ENCODE assay signal across 8 cellular contexts in the genomic region with DNA sequence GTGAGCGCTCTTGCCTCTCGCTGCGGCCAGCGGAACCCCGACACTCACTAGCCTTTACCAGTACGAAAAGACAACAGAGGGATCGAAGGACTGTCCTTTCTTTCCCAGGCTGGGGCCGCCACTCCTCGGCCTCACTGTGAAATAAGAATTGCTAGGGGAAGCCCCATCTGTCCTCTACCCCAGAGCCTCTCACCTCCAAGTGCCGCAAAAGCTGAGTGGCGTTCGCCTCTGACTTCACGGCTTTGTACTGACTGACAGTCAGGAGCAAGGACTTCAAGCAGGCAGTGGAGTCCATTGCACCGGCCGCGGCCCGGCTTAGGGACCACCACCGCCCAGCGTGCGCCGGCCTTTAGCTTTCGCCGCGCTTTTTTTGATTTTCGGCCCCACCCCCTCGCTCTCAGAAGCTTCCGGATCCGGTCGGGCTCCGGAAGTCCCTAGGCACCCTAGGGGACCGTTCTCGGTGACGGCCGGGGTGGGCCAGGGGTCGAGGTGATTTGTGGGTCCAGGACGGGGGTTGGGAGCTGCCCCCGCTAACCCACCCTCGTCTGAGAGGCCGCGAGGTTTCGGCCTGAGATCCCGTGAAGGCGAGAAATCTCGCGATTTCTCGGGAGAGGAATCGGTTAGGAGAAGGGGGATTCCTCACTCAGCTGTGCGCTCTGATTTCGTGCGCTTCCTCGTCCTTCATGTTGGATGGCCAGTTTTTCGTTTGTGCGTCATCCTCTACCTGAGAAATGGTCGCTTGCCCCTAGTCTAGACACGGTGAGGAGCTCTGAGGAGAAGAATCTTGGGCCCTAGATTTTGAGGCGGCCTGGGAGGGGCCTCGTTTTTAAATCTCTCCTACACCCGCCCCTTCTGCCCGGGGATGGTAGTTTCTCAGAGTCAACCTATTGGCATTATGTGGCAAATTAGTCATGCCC. TPM values are rescaled to one million over a fixed set of nuclear protein-coding genes. Genes with fewer than 3 reads are reported as not detected.
DNase-seq lines count a peak whose midpoint lies in the region; ATAC-seq, FAIRE-seq and TF ChIP-seq lines count a peak whose summit lies in the region.

A gene (minus strand): TSS at position 358 of the 917 bp plus-strand sequence. CDS start 63 bp downstream, at position 295.
A gene with protein sequence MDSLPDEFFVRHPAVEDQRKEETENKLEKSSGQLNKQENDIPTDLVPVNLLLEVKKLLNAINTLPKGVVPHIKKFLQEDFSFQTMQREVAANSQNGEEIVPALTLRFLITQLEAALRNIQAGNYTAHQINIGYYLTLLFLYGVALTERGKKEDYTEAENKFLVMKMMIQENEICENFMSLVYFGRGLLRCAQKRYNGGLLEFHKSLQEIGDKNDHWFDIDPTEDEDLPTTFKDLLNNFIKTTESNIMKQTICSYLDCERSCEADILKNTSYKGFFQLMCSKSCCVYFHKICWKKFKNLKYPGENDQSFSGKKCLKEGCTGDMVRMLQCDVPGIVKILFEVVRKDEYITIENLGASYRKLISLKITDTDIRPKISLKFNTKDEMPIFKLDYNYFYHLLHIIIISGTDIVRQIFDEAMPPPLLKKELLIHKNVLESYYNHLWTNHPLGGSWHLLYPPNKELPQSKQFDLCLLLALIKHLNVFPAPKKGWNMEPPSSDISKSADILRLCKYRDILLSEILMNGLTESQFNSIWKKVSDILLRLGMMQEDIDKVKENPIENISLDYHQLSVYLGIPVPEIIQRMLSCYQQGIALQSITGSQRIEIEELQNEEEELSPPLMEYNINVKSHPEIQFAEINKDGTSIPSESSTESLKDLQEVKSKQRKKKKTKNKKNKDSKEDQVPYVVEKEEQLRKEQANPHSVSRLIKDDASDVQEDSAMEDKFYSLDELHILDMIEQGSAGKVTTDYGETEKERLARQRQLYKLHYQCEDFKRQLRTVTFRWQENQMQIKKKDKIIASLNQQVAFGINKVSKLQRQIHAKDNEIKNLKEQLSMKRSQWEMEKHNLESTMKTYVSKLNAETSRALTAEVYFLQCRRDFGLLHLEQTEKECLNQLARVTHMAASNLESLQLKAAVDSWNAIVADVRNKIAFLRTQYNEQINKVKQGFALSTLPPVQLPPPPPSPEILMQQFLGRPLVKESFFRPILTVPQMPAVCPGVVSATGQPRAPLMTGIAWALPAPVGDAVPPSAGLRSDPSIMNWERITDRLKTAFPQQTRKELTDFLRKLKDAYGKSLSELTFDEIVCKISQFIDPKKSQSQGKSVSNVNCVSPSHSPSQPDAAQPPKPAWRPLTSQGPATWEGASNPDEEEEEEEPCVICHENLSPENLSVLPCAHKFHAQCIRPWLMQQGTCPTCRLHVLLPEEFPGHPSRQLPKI (plus strand): TSS at position 642 of the 917 bp plus-strand sequence. CDS start 15,685 bp downstream, outside the sequence.

- no peak within 1 kb of the TSS for H2BK15ac ChIP-seq in H1 (ENCODE audit: low read length)

- peak within 1 kb of the TSS; percentile 93 to 99 (median 98) for H3K9ac ChIP-seq in H1 (replicated peaks in 1 of 4; ENCODE audit: extremely low read depth in 1 of 4, low read depth in 3 of 4, low read length in 3 of 4)

- H4K5ac ChIP-seq in H1 (ENCODE audit: insufficient read length, low read depth, low read length): peak within 1 kb of the TSS; percentile 100

- peak within 1 kb of the TSS; percentile 99 for H3K27ac Mint-ChIP-seq in activated CD8-positive, alpha-beta memory T cell treated with anti-CD3 and anti-CD28 coated beads, Interleukin-2, amount 10 ng/mL, durations not matched to agents 7 days and 5 days
- peak within 1 kb of the TSS; percentile 100 for H3K27ac Mint-ChIP-seq in memory B cell

- no peaks in the 10 kb centered on the region for H3K27me3 Mint-ChIP-seq in activated CD8-positive, alpha-beta memory T cell treated with anti-CD3 and anti-CD28 coated beads, Interleukin-2, amount 10 ng/mL, durations not matched to agents 7 days and 5 days
- no peaks in the 10 kb centered on the region for H3K27me3 Mint-ChIP-seq in memory B cell

- peak; percentile 96 to 98 for TF ChIP-seq POLR2A in H1 (IDR thresholded peaks at IDR 0.05; ENCODE audit: control extremely low read depth in 1 of 2, low read depth in 2 of 2, low read length in 2 of 2)

- POLR2A ChIA-PET in H1 (lab: Charles Lee; ENCODE audit: partially characterized antibody): interaction anchor here (0.5 to 3.7 kb wide), 18 partner anchors 9 to 173 kb away, joined by 3 to 25 read pairs (median 4); no protein-coding TSS in a partner anchor

- H2BK20ac ChIP-seq in H1 (ENCODE audit: low read length): no peak within 1 kb of the TSS

- peaks cover 14 to 89% of the 10 kb centered on the region in 2 experiments for H3K79me2 ChIP-seq in H1 (ENCODE audit: control insufficient read depth in 1 of 2, insufficient read depth in 2 of 2, low read length in 2 of 2)

- peaks cover 0 to 7% (median 2%) of the 10 kb centered on the region in 4 experiments; a peak in 2 of 7 replicates for H3K4me1 ChIP-seq in H1 (replicated peaks in 1 of 4; ENCODE audit: control insufficient read depth in 3 of 4, insufficient read depth in 4 of 4, low read length in 3 of 4)

- H3K56ac ChIP-seq in H1 (replicated peaks; ENCODE audit: insufficient read length, low read depth, low read length): peak within 1 kb of the TSS; percentile 90

- no peak within 1 kb of the TSS for H2AK5ac ChIP-seq in H1 (ENCODE audit: low read depth, low read length)

- peak within 1 kb of the TSS; percentile 97; the same call in 1 of the 2 replicates for H4K8ac ChIP-seq in H1 (ENCODE audit: extremely low read depth, insufficient read depth, low read length)

- no peak for TF ChIP-seq RAD21 in H1 (IDR thresholded peaks at IDR 0.05 in 1 of 2, conservative IDR thresholded peaks at IDR 0.05 in 1 of 2; ENCODE audit: low read depth in 2 of 2, low read length in 2 of 2)

- peak within 1 kb of the TSS; percentile 89 for H2AFZ ChIP-seq in H1 (ENCODE audit: low read length)

- H3K36me3 Mint-ChIP-seq in activated CD8-positive, alpha-beta memory T cell treated with anti-CD3 and anti-CD28 coated beads, Interleukin-2, amount 10 ng/mL, durations not matched to agents 7 days and 5 days: peaks cover 23% of the 10 kb centered on the region
- H3K36me3 Mint-ChIP-seq in memory B cell: no peaks in the 10 kb centered on the region

- H4K91ac ChIP-seq in H1 (replicated peaks; ENCODE audit: insufficient read length, low read length): peak within 1 kb of the TSS; percentile 89

- H3K27ac ChIP-seq in H1 (ENCODE audit: low read depth, low read length): peak within 1 kb of the TSS; percentile 96

- no peaks in the 10 kb centered on the region for H3K23me2 ChIP-seq in H1 (ENCODE audit: low read depth, low read length)

- WGBS in H1 (ENCODE audit: extremely low coverage in 1 of 2, insufficient coverage in 1 of 2, insufficient read length in 1 of 2, insufficient replicate concordance in 2 of 2, low coverage in 1 of 2, low lambda C conversion rate in 2 of 2, missing lambda C conversion rate in 1 of 2), 2 experiments: 1% methylated on average over 59 of the region's 59 CpGs; no CpG with 5 or more reads in 1 of the 2 experiments

- peak within 1 kb of the TSS; percentile 73 to 82 for H3K4me2 ChIP-seq in H1 (ENCODE audit: insufficient read depth in 1 of 2, low read depth in 2 of 2, low read length in 2 of 2)

- H3K4me1 Mint-ChIP-seq in activated CD8-positive, alpha-beta memory T cell treated with anti-CD3 and anti-CD28 coated beads, Interleukin-2, amount 10 ng/mL, durations not matched to agents 7 days and 5 days: peaks cover 52% of the 10 kb centered on the region
- peaks cover 19% of the 10 kb centered on the region for H3K4me1 Mint-ChIP-seq in memory B cell

- in situ Hi-C loops in Caki2 (cut with HindIII; ENCODE audit: low pct_unique_long_range_greater_than_20kb, low sequenced_read_pairs): no loop called here

- no peak within 1 kb of the TSS for H3K14ac ChIP-seq in H1 (ENCODE audit: insufficient read length)

- H3K27me3 ChIP-seq in H1 (replicated peaks in 1 of 4; ENCODE audit: control insufficient read depth in 3 of 4, extremely low read depth in 1 of 4, insufficient read depth in 3 of 4, low read length in 3 of 4): no peaks in the 10 kb centered on the region

- H3K4me3 Mint-ChIP-seq in activated CD8-positive, alpha-beta memory T cell treated with anti-CD3 and anti-CD28 coated beads, Interleukin-2, amount 10 ng/mL, durations not matched to agents 7 days and 5 days: peak within 1 kb of the TSS; percentile 86
- H3K4me3 Mint-ChIP-seq in memory B cell: peak within 1 kb of the TSS; percentile 95

- H2BK5ac ChIP-seq in H1 (ENCODE audit: low read depth, low read length): peak within 1 kb of the TSS; percentile 97

- CTCF ChIA-PET in activated CD8-positive, alpha-beta memory T cell treated with anti-CD3 and anti-CD28 coated beads, Interleukin-2, amount 10 ng/mL, durations not matched to agents 7 days and 5 days (lab: Charles Lee): interaction anchor here (1.0 to 3.6 kb wide), 8 partner anchors 10 to 326 kb away, joined by 3 to 39 read pairs (median 6); no protein-coding TSS in a partner anchor
- CTCF ChIA-PET in H1 (lab: Charles Lee; ENCODE audit: partially characterized antibody): interaction anchor here (1.3 to 3.0 kb wide), 3 partner anchors 12 to 75 kb away, joined by 3 to 16 read pairs (median 3); no protein-coding TSS in a partner anchor

- H2BK12ac ChIP-seq in H1 (ENCODE audit: low read depth, low read length): peak within 1 kb of the TSS; percentile 75; the same call in 1 of the 2 replicates

- DNase-seq in Caki2 (ENCODE audit: low read depth) (peak; percentile 92), HUDEP-2 (lab: John Stamatoyannopoulos, UW; ENCODE audit: unreplicated experiment in 76 of 76) (peak in 75 of 76 experiments; percentile 14 to 87 (median 71)), NOMO-1 treated with dmso at 0.1 percent for 144 hours (lab: John Stamatoyannopoulos, UW; ENCODE audit: unreplicated experiment) (peak; percentile 74), H1 (ENCODE audit: low read depth in 1 of 2, low spot score in 2 of 2) (peak; percentile 93 to 94), memory B cell (ENCODE audit: low spot score in 2 of 2) (peak; percentile 90 to 91)
- peak; percentile 95 for DNase-seq in activated CD8-positive, alpha-beta memory T cell treated with anti-CD3 and anti-CD28 coated beads, Interleukin-2, amount 10 ng/mL, durations not matched to agents 7 days and 5 days
- DNase-seq in stimulated activated CD8-positive, alpha-beta memory T cell treated with anti-CD3 and anti-CD28 coated beads, Interleukin-12 subunit alpha, Interleukin-12 subunit beta, amount 100 ng/mL, for 1 hour (ENCODE audit: low read depth): peak; percentile 58

- peak within 1 kb of the TSS; percentile 89 to 96 (median 92) for H3K4me3 ChIP-seq in H1 (ENCODE audit: extremely low read depth in 1 of 4, insufficient read depth in 2 of 4, low read depth in 3 of 4, low read length in 4 of 4)

- no peaks in the 10 kb centered on the region; the same call in none of the 2 replicates for H3K79me1 ChIP-seq in H1 (ENCODE audit: low read depth, low read length)

- no peaks in the 10 kb centered on the region for H3K9me3 ChIP-seq in H1 (ENCODE audit: insufficient read depth in 2 of 2, low read depth in 1 of 2, low read length in 1 of 2)

- no peaks in the 10 kb centered on the region for H4K20me1 ChIP-seq in H1 (replicated peaks in 1 of 2; ENCODE audit: control insufficient read depth in 1 of 2, insufficient read depth in 2 of 2, low read length in 2 of 2)

- H3K23ac ChIP-seq in H1 (ENCODE audit: insufficient read length): peak within 1 kb of the TSS; percentile 36

- H3K9me3 Mint-ChIP-seq in activated CD8-positive, alpha-beta memory T cell treated with anti-CD3 and anti-CD28 coated beads, Interleukin-2, amount 10 ng/mL, durations not matched to agents 7 days and 5 days (ENCODE audit: low read depth): no peaks in the 10 kb centered on the region
- no peaks in the 10 kb centered on the region for H3K9me3 Mint-ChIP-seq in memory B cell

- H2BK120ac ChIP-seq in H1 (replicated peaks; ENCODE audit: low read depth, low read length): no peak within 1 kb of the TSS

- ATAC-seq in GM21390 (IDR thresholded peaks at IDR 0.05; ENCODE audit: unreplicated experiment) (peak; percentile 92), memory B cell (ENCODE audit: low read depth) (peak; percentile 81)
- peak; percentile 89 for ATAC-seq in activated CD8-positive, alpha-beta memory T cell treated with anti-CD3 and anti-CD28 coated beads, Interleukin-2, amount 10 ng/mL, durations not matched to agents 7 days and 5 days

- FAIRE-seq in H1 (lab: Jason Lieb, UNC): peak; percentile 63

- peak within 1 kb of the TSS; percentile 99 for H3K18ac ChIP-seq in H1 (ENCODE audit: extremely low read depth, low read length)

- TF ChIP-seq CTCF in H1 (IDR thresholded peaks at IDR 0.05; ENCODE audit: control extremely low read depth in 1 of 3, insufficient read depth in 1 of 3, low read depth in 1 of 3, low read length in 3 of 3): no peak

- peak within 1 kb of the TSS; percentile 96 for H3K4ac ChIP-seq in H1 (replicated peaks; ENCODE audit: insufficient read length, low read depth, low read length)

- TF ChIP-seq EP300 in H1 (IDR thresholded peaks at IDR 0.05; ENCODE audit: borderline replicate concordance in 1 of 2, low read depth in 2 of 2, low read length in 2 of 2): no peak

- H3K36me3 ChIP-seq in H1 (ENCODE audit: control insufficient read depth in 2 of 4, insufficient read depth in 4 of 4, low read length in 3 of 4): peaks cover 0 to 9% (median 2%) of the 10 kb centered on the region in 4 experiments; a peak in 2 of 8 replicates

RNA-seq across cellular contexts. Expression of the first gene that starts in this region (rescaled TPM):
- total RNA-seq in Caki2 (2014; rRNA removed; shearing (Covaris generic); ENCODE audit: low replicate concordance): 13.2 and 16.7 TPM in 2 replicates
- total RNA-seq in activated CD8-positive, alpha-beta memory T cell treated with anti-CD3 and anti-CD28 coated beads, Interleukin-2, amount 10 ng/mL, durations not matched to agents 7 days and 5 days: 10 to 100 TPM; 66.6 to 71.3 TPM
- total RNA-seq in H1 (2021; fragmentation: NEBNext Ultra II Directional; extraction: Animal tissue kit (Norgen Biotek cat#: 25700)): 38.0 and 39.6 TPM in 2 replicates
- 11.2 and 11.9 TPM in 2 replicates for polyA plus RNA-seq in H1 (2011; rRNA removed)
- 16.1 TPM for polyA plus RNA-seq in H1 (2011; cell fraction: cytosol; rRNA removed)
- 174 TPM for polyA plus RNA-seq in H1 (2011; cell fraction: nucleus; rRNA removed)
- 17.8 to 29.8 TPM (median 26.8 TPM) in 4 replicates for polyA plus RNA-seq in H1 (2012, experiment 1 of 2)
- 1.4 TPM for polyA plus RNA-seq in H1 (2012, experiment 2 of 2)
- 33.4 TPM for polyA plus RNA-seq in H1 (2013, experiment 1 of 2)
- polyA plus RNA-seq in H1 (2013, experiment 2 of 2): 32.1 TPM
- 160 and 208 TPM in 2 replicates for polyA minus RNA-seq in H1 (2011; rRNA and poly(A)+ RNA removed)
- 23.3 TPM for polyA minus RNA-seq in H1 (2011; cell fraction: cytosol; rRNA and poly(A)+ RNA removed)
- 142 TPM for polyA minus RNA-seq in H1 (2011; cell fraction: nucleus; rRNA and poly(A)+ RNA removed)

RNA-seq across cellular contexts. Expression of the second gene that starts in this region (rescaled TPM):
- total RNA-seq in Caki2 (2014; rRNA removed; shearing (Covaris generic); ENCODE audit: low replicate concordance): 3.0 and 6.0 TPM in 2 replicates
- 10 to 100 TPM; 25.0 to 26.3 TPM for total RNA-seq in activated CD8-positive, alpha-beta memory T cell treated with anti-CD3 and anti-CD28 coated beads, Interleukin-2, amount 10 ng/mL, durations not matched to agents 7 days and 5 days
- total RNA-seq in H1 (2021; fragmentation: NEBNext Ultra II Directional; extraction: Animal tissue kit (Norgen Biotek cat#: 25700)): 24.3 and 28.3 TPM in 2 replicates
- polyA plus RNA-seq in H1 (2011; rRNA removed): 6.5 and 10.4 TPM in 2 replicates
- 15.6 TPM for polyA plus RNA-seq in H1 (2011; cell fraction: cytosol; rRNA removed)
- polyA plus RNA-seq in H1 (2011; cell fraction: nucleus; rRNA removed): 13.5 TPM
- polyA plus RNA-seq in H1 (2012, experiment 1 of 2): 13.5 to 22.7 TPM (median 16.1 TPM) in 4 replicates
- 1.3 TPM for polyA plus RNA-seq in H1 (2012, experiment 2 of 2)
- polyA plus RNA-seq in H1 (2013, experiment 1 of 2): 21.3 TPM
- 22.2 TPM for polyA plus RNA-seq in H1 (2013, experiment 2 of 2)
- polyA minus RNA-seq in H1 (2011; rRNA and poly(A)+ RNA removed): 20.5 and 33.8 TPM in 2 replicates
- 21.7 TPM for polyA minus RNA-seq in H1 (2011; cell fraction: cytosol; rRNA and poly(A)+ RNA removed)
- polyA minus RNA-seq in H1 (2011; cell fraction: nucleus; rRNA and poly(A)+ RNA removed): 46.8 TPM

Comparison
In these comparisons a context has a peak if more than half of its experiments do, and no peak if none do; other contexts are left out.
1. Peak in every context shown above with its lines: DNase-seq, ATAC-seq, H3K4me3 ChIP-seq and H3K27ac ChIP-seq.